ENCODE assay signal across 17 cellular contexts in the genomic region with DNA sequence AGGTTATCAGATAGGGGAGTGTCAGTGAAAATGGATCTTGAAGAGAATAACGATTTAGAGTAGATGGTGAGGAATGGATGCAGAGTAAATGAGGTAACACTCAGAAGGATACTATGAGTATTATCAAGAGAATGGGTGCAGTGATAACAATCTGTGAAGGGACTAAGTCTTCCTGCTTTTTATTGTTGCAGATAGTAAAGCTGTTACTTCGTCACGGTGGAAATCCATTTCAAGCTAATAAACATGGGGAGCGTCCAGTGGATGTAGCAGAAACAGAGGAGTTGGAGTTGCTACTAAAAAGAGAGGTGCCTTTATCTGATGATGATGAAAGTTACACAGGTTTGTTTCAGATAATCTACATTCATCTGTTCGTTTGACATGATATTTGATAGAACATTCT.
A peak's percentile ranks its signal among the peaks of the same experiment; 100 is the strongest.
DNase-seq lines count a peak whose midpoint lies in the region; ATAC-seq and TF ChIP-seq lines count a peak whose summit lies in the region.
"Had no signal": no experiment of that assay in that cellular context is flagged by ENCODE, and none has a peak within 500 bp of the region (broad histone marks: within the 10 kb centered on the region; RNA-seq: fewer than 3 reads in every experiment).

No MANE protein-coding gene starts in this region.

- H3K36me3 ChIP-seq in A673 (ENCODE audit: insufficient read depth, low read length, poor library complexity, severe bottlenecking), result no peaks in the 10 kb centered on the region
- H3K36me3 ChIP-seq in testis (ENCODE audit: low read depth, missing control alignments), result no peaks in the 10 kb centered on the region

- H3K9me3 ChIP-seq in A673 (ENCODE audit: low read depth, low read length, poor library complexity, severe bottlenecking) (no peaks in the 10 kb centered on the region), testis (no peaks in the 10 kb centered on the region)
- H3K9me3 ChIP-seq: A549, BLaER1 had no signal

- peaks cover 49% of the 10 kb centered on the region for H3K36me3 Mint-ChIP-seq in activated CD8-positive, alpha-beta T cell treated with anti-CD3 and anti-CD28 coated beads for 36 hours (ENCODE audit: low read depth)
- H3K36me3 Mint-ChIP-seq in activated CD8-positive, alpha-beta T cell treated with anti-CD3 and anti-CD28 coated beads, Interleukin-2, amount 10 ng/mL, durations not matched to agents 7 days and 5 days (ENCODE audit: low read depth), result peaks cover 61% of the 10 kb centered on the region
- peaks cover 99% of the 10 kb centered on the region for H3K36me3 Mint-ChIP-seq in activated T-helper 17 cell treated with anti-CD3 and anti-CD28 coated beads, Interleukin-2, amount 50 U/mL, for 72 hours (ENCODE audit: low read depth)
- peaks cover 80% of the 10 kb centered on the region for H3K36me3 Mint-ChIP-seq in nephron progenitor cell (ENCODE audit: low read depth)

- 81 to 89% methylated on average over 5 of the region's 5 CpGs for WGBS in testis, 2 donors

- no peak for TF ChIP-seq POLR2A in testis (IDR thresholded peaks at IDR 0.05)

- no peak overlapping the region for H3K4me3 Mint-ChIP-seq in activated CD8-positive, alpha-beta T cell treated with anti-CD3 and anti-CD28 coated beads for 36 hours
- no peak overlapping the region for H3K4me3 Mint-ChIP-seq in activated CD8-positive, alpha-beta T cell treated with anti-CD3 and anti-CD28 coated beads, Interleukin-2, amount 10 ng/mL, durations not matched to agents 7 days and 5 days
- no peak overlapping the region for H3K4me3 Mint-ChIP-seq in activated T-helper 17 cell treated with anti-CD3 and anti-CD28 coated beads, Interleukin-2, amount 50 U/mL, for 72 hours
- no peak overlapping the region for H3K4me3 Mint-ChIP-seq in nephron progenitor cell
- H3K4me3 Mint-ChIP-seq: CD8-positive, alpha-beta T cell; GM23338 had no signal

- no peak overlapping the region for H3K4me3 ChIP-seq in A673 (ENCODE audit: low read depth, low read length, poor library complexity, severe bottlenecking)
- no peak overlapping the region for H3K4me3 ChIP-seq in testis
- H3K4me3 ChIP-seq: A549, BLaER1, GM23338 had no signal

- no peak for TF ChIP-seq CTCF in activated CD8-positive, alpha-beta T cell treated with anti-CD3 and anti-CD28 coated beads for 36 hours (IDR thresholded peaks at IDR 0.05)
- TF ChIP-seq CTCF in A673 (conservative IDR thresholded peaks at IDR 0.05; ENCODE audit: low read depth, low read length), result no peak
- TF ChIP-seq CTCF in nephron progenitor cell (IDR thresholded peaks at IDR 0.05), result no peak
- TF ChIP-seq CTCF in testis (IDR thresholded peaks at IDR 0.05), result no peak

- BruUV-seq in A673 (replicated peaks; lab: Mats Ljungman, UMichigan), result no TSS peak

- intact Hi-C loops in activated CD8-positive, alpha-beta T cell treated with anti-CD3 and anti-CD28 coated beads for 36 hours (cut with micrococcal nuclease), result no loop called here
- intact Hi-C loops in A673 (cut with micrococcal nuclease; ENCODE audit: unreplicated experiment) (no loop called here), testis (cut with DNase I; ENCODE audit: low total_unique reads) (no loop called here)

- no peaks in the 10 kb centered on the region for H3K27me3 ChIP-seq in A673 (replicated peaks; ENCODE audit: insufficient read depth, low read depth, low read length, poor library complexity)
- H3K27me3 ChIP-seq in testis, result no peaks in the 10 kb centered on the region
- H3K27me3 ChIP-seq: BLaER1 had no signal

- peaks cover 24% of the 10 kb centered on the region for H3K4me1 ChIP-seq in A673 (ENCODE audit: insufficient read depth, low read length, poor library complexity, severe bottlenecking)
- H3K4me1 ChIP-seq in testis, result no peaks in the 10 kb centered on the region
- H3K4me1 ChIP-seq: A549, BLaER1 had no signal

- H3K27ac Mint-ChIP-seq in activated CD8-positive, alpha-beta T cell treated with anti-CD3 and anti-CD28 coated beads for 36 hours, result peak overlapping the region; percentile 9
- H3K27ac Mint-ChIP-seq in activated CD8-positive, alpha-beta T cell treated with anti-CD3 and anti-CD28 coated beads, Interleukin-2, amount 10 ng/mL, durations not matched to agents 7 days and 5 days, result no peak overlapping the region
- H3K27ac Mint-ChIP-seq in activated T-helper 17 cell treated with anti-CD3 and anti-CD28 coated beads, Interleukin-2, amount 50 U/mL, for 72 hours, result peak overlapping the region; percentile 1
- H3K27ac Mint-ChIP-seq in nephron progenitor cell, result peak overlapping the region; percentile 50
- H3K27ac Mint-ChIP-seq: CD8-positive, alpha-beta T cell; GM23338 had no signal

- H3K27ac ChIP-seq in A673 (ENCODE audit: low read depth, low read length, poor library complexity, severe bottlenecking) (no peak overlapping the region), testis (no peak overlapping the region)
- H3K27ac ChIP-seq: 22Rv1, A549, BLaER1, HL-60 had no signal

- no peak for DNase-seq in activated CD8-positive, alpha-beta T cell treated with anti-CD3 and anti-CD28 coated beads for 36 hours
- no peak for DNase-seq in activated CD8-positive, alpha-beta T cell treated with anti-CD3 and anti-CD28 coated beads, Interleukin-2, amount 10 ng/mL, durations not matched to agents 7 days and 5 days
- DNase-seq in A673 (ENCODE audit: low spot score) (peak; percentile 66), nephron progenitor cell (no peak), KG1 (lab: John Stamatoyannopoulos, UW) (no peak), testis (no peak), NCI-H187 treated with DMSO at 0.1 percent for 48 hours (lab: John Stamatoyannopoulos, UW) (no peak)
- DNase-seq: Calu3; CD8-positive, alpha-beta T cell; DMS79 treated with DMSO at 0.1 percent for 48 hours; HCEC 1CT had no signal

- no peaks in the 10 kb centered on the region for H3K27me3 Mint-ChIP-seq in activated CD8-positive, alpha-beta T cell treated with anti-CD3 and anti-CD28 coated beads for 36 hours
- no peaks in the 10 kb centered on the region for H3K27me3 Mint-ChIP-seq in activated CD8-positive, alpha-beta T cell treated with anti-CD3 and anti-CD28 coated beads, Interleukin-2, amount 10 ng/mL, durations not matched to agents 7 days and 5 days (ENCODE audit: low read depth)
- H3K27me3 Mint-ChIP-seq in activated T-helper 17 cell treated with anti-CD3 and anti-CD28 coated beads, Interleukin-2, amount 50 U/mL, for 72 hours, result no peaks in the 10 kb centered on the region
- H3K27me3 Mint-ChIP-seq in nephron progenitor cell (ENCODE audit: low read depth, poor library complexity), result no peaks in the 10 kb centered on the region

- CTCF ChIA-PET in activated CD8-positive, alpha-beta T cell treated with anti-CD3 and anti-CD28 coated beads for 36 hours (lab: Charles Lee), result no interaction called here
- CTCF ChIA-PET in activated CD8-positive, alpha-beta T cell treated with anti-CD3 and anti-CD28 coated beads, Interleukin-2, amount 10 ng/mL, durations not matched to agents 7 days and 5 days (lab: Charles Lee), result no interaction called here
- CTCF ChIA-PET in A673 (lab: Charles Lee), result interaction anchor here (0.6 kb wide), 1 partner anchor 32 kb away, joined by 3 read pairs; no protein-coding TSS in a partner anchor

- POLR2A ChIA-PET in activated CD8-positive, alpha-beta T cell treated with anti-CD3 and anti-CD28 coated beads for 36 hours (lab: Charles Lee), result interaction anchor here (1.1 kb wide), 1 partner anchor 20 kb away, joined by 3 read pairs; no protein-coding TSS in a partner anchor
- POLR2A ChIA-PET in activated CD8-positive, alpha-beta T cell treated with anti-CD3 and anti-CD28 coated beads, Interleukin-2, amount 10 ng/mL, durations not matched to agents 7 days and 5 days (lab: Charles Lee), result no interaction called here
- POLR2A ChIA-PET in A673 (lab: Charles Lee; ENCODE audit: low non-redundant PET), result interaction anchor here (0.6 to 0.9 kb wide), 2 partner anchors 18 to 21 kb away, joined by 3 to 4 read pairs; no protein-coding TSS in a partner anchor

- no peaks in the 10 kb centered on the region for H3K9me3 Mint-ChIP-seq in activated CD8-positive, alpha-beta T cell treated with anti-CD3 and anti-CD28 coated beads for 36 hours
- no peaks in the 10 kb centered on the region for H3K9me3 Mint-ChIP-seq in activated CD8-positive, alpha-beta T cell treated with anti-CD3 and anti-CD28 coated beads, Interleukin-2, amount 10 ng/mL, durations not matched to agents 7 days and 5 days (ENCODE audit: insufficient read depth)
- no peaks in the 10 kb centered on the region for H3K9me3 Mint-ChIP-seq in activated T-helper 17 cell treated with anti-CD3 and anti-CD28 coated beads, Interleukin-2, amount 50 U/mL, for 72 hours
- H3K9me3 Mint-ChIP-seq in nephron progenitor cell, result no peaks in the 10 kb centered on the region
- H3K9me3 Mint-ChIP-seq: CD8-positive, alpha-beta T cell; GM23338 had no signal

- no peak for ATAC-seq in activated CD8-positive, alpha-beta T cell treated with anti-CD3 and anti-CD28 coated beads for 36 hours
- ATAC-seq in activated CD8-positive, alpha-beta T cell treated with anti-CD3 and anti-CD28 coated beads, Interleukin-2, amount 10 ng/mL, durations not matched to agents 7 days and 5 days, result no peak
- no peak for ATAC-seq in activated T-helper 17 cell treated with anti-CD3 and anti-CD28 coated beads, Interleukin-2, amount 50 U/mL, for 72 hours (replicated peaks)
- ATAC-seq: A549; CD8-positive, alpha-beta T cell; GM23338 had no signal

- H3K4me1 Mint-ChIP-seq in activated CD8-positive, alpha-beta T cell treated with anti-CD3 and anti-CD28 coated beads for 36 hours (ENCODE audit: low read depth), result peaks cover 8% of the 10 kb centered on the region
- H3K4me1 Mint-ChIP-seq in activated CD8-positive, alpha-beta T cell treated with anti-CD3 and anti-CD28 coated beads, Interleukin-2, amount 10 ng/mL, durations not matched to agents 7 days and 5 days (ENCODE audit: low read depth), result no peaks in the 10 kb centered on the region
- peaks cover 5% of the 10 kb centered on the region for H3K4me1 Mint-ChIP-seq in activated T-helper 17 cell treated with anti-CD3 and anti-CD28 coated beads, Interleukin-2, amount 50 U/mL, for 72 hours
- peaks cover 16% of the 10 kb centered on the region for H3K4me1 Mint-ChIP-seq in nephron progenitor cell
- H3K4me1 Mint-ChIP-seq: GM23338 had no signal
